Comparison of ENCODE assay signal across 12 cellular contexts in genomic region chr3:127226451-127226850, GRCh38. TPM values are rescaled to one million over a fixed set of nuclear protein-coding genes. Genes with fewer than 3 reads are reported as not detected.
DNase-seq lines count a peak whose midpoint lies in the region; ATAC-seq and TF ChIP-seq lines count a peak whose summit lies in the region.
"Had no signal": no experiment of that assay in that cellular context is flagged by ENCODE, and none has a peak within 500 bp of the region (broad histone marks: within the 10 kb centered on the region; RNA-seq: fewer than 3 reads in every experiment).

No MANE protein-coding gene starts in this region.

- no peaks in the 10 kb centered on the region for H3K27me3 Mint-ChIP-seq in activated naive CD4-positive, alpha-beta T cell treated with anti-CD3 and anti-CD28 coated beads, Interleukin-2, amount 50 U/mL, for 24 hours
- peaks cover 50% of the 10 kb centered on the region for H3K27me3 Mint-ChIP-seq in central memory CD8-positive, alpha-beta T cell
- H3K27me3 Mint-ChIP-seq in activated T-cell treated with anti-CD3 and anti-CD28 coated beads, Interleukin-2, amount 50 U/mL, for 72 hours (ENCODE audit: low read depth) = peaks cover 32% of the 10 kb centered on the region

- no peaks in the 10 kb centered on the region for H3F3A ChIP-seq in smooth muscle cell (ENCODE audit: low read depth)

- H3K4me3 Mint-ChIP-seq in activated naive CD4-positive, alpha-beta T cell treated with anti-CD3 and anti-CD28 coated beads, Interleukin-2, amount 50 U/mL, for 24 hours = peak overlapping the region; percentile 53
- peak overlapping the region; percentile 30 for H3K4me3 Mint-ChIP-seq in central memory CD8-positive, alpha-beta T cell
- H3K4me3 Mint-ChIP-seq in activated T-cell treated with anti-CD3 and anti-CD28 coated beads, Interleukin-2, amount 50 U/mL, for 72 hours = peak overlapping the region in 1 of 2 donors; percentile 42

- no peaks in the 10 kb centered on the region for H3K9me3 ChIP-seq in smooth muscle cell (replicated peaks; ENCODE audit: low read depth)
- H3K9me3 ChIP-seq: adrenal gland, vagina had no signal

- H3K4me1 ChIP-seq in smooth muscle cell (ENCODE audit: low read depth) = no peaks in the 10 kb centered on the region
- H3K4me1 ChIP-seq: adrenal gland, vagina had no signal

- H2AFZ ChIP-seq in smooth muscle cell (ENCODE audit: low read depth) = no peak overlapping the region

- H3K36me3 Mint-ChIP-seq in activated naive CD4-positive, alpha-beta T cell treated with anti-CD3 and anti-CD28 coated beads, Interleukin-2, amount 50 U/mL, for 24 hours = peaks cover 1% of the 10 kb centered on the region
- peaks cover 7 to 11% of the 10 kb centered on the region in 2 donors for H3K36me3 Mint-ChIP-seq in activated naive CD4-positive, alpha-beta T cell treated with anti-CD3 and anti-CD28 coated beads, Interleukin-2, amount 50 U/mL, for 72 hours
- H3K36me3 Mint-ChIP-seq in central memory CD8-positive, alpha-beta T cell (ENCODE audit: insufficient read depth) = no peaks in the 10 kb centered on the region
- peaks cover 4 to 12% of the 10 kb centered on the region in 2 donors for H3K36me3 Mint-ChIP-seq in activated T-cell treated with anti-CD3 and anti-CD28 coated beads, Interleukin-2, amount 50 U/mL, for 72 hours (ENCODE audit: insufficient read depth in 2 of 2)

- peak overlapping the region; percentile 14 for H3K27ac Mint-ChIP-seq in activated naive CD4-positive, alpha-beta T cell treated with anti-CD3 and anti-CD28 coated beads, Interleukin-2, amount 50 U/mL, for 24 hours
- H3K27ac Mint-ChIP-seq in activated naive CD4-positive, alpha-beta T cell treated with anti-CD3 and anti-CD28 coated beads, Interleukin-2, amount 50 U/mL, for 72 hours = peak overlapping the region in 1 of 2 donors; percentile 63
- no peak overlapping the region for H3K27ac Mint-ChIP-seq in central memory CD8-positive, alpha-beta T cell (ENCODE audit: low read depth)
- H3K27ac Mint-ChIP-seq in activated T-cell treated with anti-CD3 and anti-CD28 coated beads, Interleukin-2, amount 50 U/mL, for 72 hours = no peak overlapping the region

- H3K27ac ChIP-seq in smooth muscle cell (ENCODE audit: low read depth) = no peak overlapping the region
- H3K27ac ChIP-seq: adrenal gland, vagina had no signal

- TF ChIP-seq CTCF in smooth muscle cell (IDR thresholded peaks at IDR 0.05; ENCODE audit: borderline replicate concordance, insufficient read depth, poor library complexity, severe bottlenecking) = no peak

- no peaks in the 10 kb centered on the region for H3K79me2 ChIP-seq in smooth muscle cell (ENCODE audit: low read depth)

- no peaks in the 10 kb centered on the region for H3K27me3 ChIP-seq in smooth muscle cell (ENCODE audit: low read depth)
- H3K27me3 ChIP-seq: adrenal gland, vagina had no signal

- no peak for ATAC-seq in activated naive CD4-positive, alpha-beta T cell treated with anti-CD3 and anti-CD28 coated beads, Interleukin-2, amount 50 U/mL, for 72 hours
- no peak for ATAC-seq in central memory CD8-positive, alpha-beta T cell (replicated peaks; ENCODE audit: extremely low read depth, poor library complexity, severe bottlenecking)
- no peak for ATAC-seq in activated T-cell treated with anti-CD3 and anti-CD28 coated beads, Interleukin-2, amount 50 U/mL, for 72 hours (replicated peaks in 1 of 2)

- H3K4me3 ChIP-seq in Jurkat, Clone E6-1 (ENCODE audit: low read length) = peak overlapping the region; percentile 76
- no peak overlapping the region for H3K4me3 ChIP-seq in smooth muscle cell
- H3K4me3 ChIP-seq: adrenal gland, vagina had no signal

- no peaks in the 10 kb centered on the region for H4K20me1 ChIP-seq in smooth muscle cell (ENCODE audit: low read depth)

- H3K4me1 Mint-ChIP-seq in activated naive CD4-positive, alpha-beta T cell treated with anti-CD3 and anti-CD28 coated beads, Interleukin-2, amount 50 U/mL, for 24 hours = peaks cover 18% of the 10 kb centered on the region
- peaks cover 6% of the 10 kb centered on the region for H3K4me1 Mint-ChIP-seq in central memory CD8-positive, alpha-beta T cell
- H3K4me1 Mint-ChIP-seq in activated T-cell treated with anti-CD3 and anti-CD28 coated beads, Interleukin-2, amount 50 U/mL, for 72 hours (ENCODE audit: low read depth) = peaks cover 16% of the 10 kb centered on the region

- no peak for DNase-seq in activated naive CD4-positive, alpha-beta T cell treated with anti-CD3 and anti-CD28 coated beads, Interleukin-2, amount 50 U/mL, for 72 hours (ENCODE audit: low spot score in 2 of 2)
- DNase-seq in Jurkat, Clone E6-1 (ENCODE audit: low read depth, low spot score) = no peak
- no peak for DNase-seq in central memory CD8-positive, alpha-beta T cell (ENCODE audit: low spot score in 2 of 2)
- DNase-seq in smooth muscle cell (lab: John Stamatoyannopoulos, UW; ENCODE audit: unreplicated experiment) (no peak), NAMALWA (ENCODE audit: low spot score) (no peak), activated gamma-delta T cell (lab: John Stamatoyannopoulos, UW) (no peak)
- DNase-seq in activated T-cell treated with anti-CD3 and anti-CD28 coated beads, Interleukin-2, amount 50 U/mL, for 72 hours = no peak
- DNase-seq: dermis blood vessel endothelial cell, T-helper 9 cell had no signal

- H3K9ac ChIP-seq in smooth muscle cell (ENCODE audit: low read depth) = no peak overlapping the region

- 40% methylated on average over 3 of the region's 3 CpGs for WGBS in smooth muscle cell (ENCODE audit: low lambda C conversion rate)

- H3K9me3 Mint-ChIP-seq in activated naive CD4-positive, alpha-beta T cell treated with anti-CD3 and anti-CD28 coated beads, Interleukin-2, amount 50 U/mL, for 24 hours = peaks cover 17% of the 10 kb centered on the region
- H3K9me3 Mint-ChIP-seq in activated naive CD4-positive, alpha-beta T cell treated with anti-CD3 and anti-CD28 coated beads, Interleukin-2, amount 50 U/mL, for 72 hours = peaks cover 13 to 16% of the 10 kb centered on the region in 2 donors
- peaks cover 13% of the 10 kb centered on the region for H3K9me3 Mint-ChIP-seq in central memory CD8-positive, alpha-beta T cell
- peaks cover 8 to 10% of the 10 kb centered on the region in 2 donors for H3K9me3 Mint-ChIP-seq in activated T-cell treated with anti-CD3 and anti-CD28 coated beads, Interleukin-2, amount 50 U/mL, for 72 hours

- peak overlapping the region; percentile 48 for H3K4me2 ChIP-seq in smooth muscle cell

- no peaks in the 10 kb centered on the region for H3K36me3 ChIP-seq in smooth muscle cell (ENCODE audit: low read depth)
- H3K36me3 ChIP-seq: adrenal gland, vagina had no signal

RNA-seq across cellular contexts. Expression of gene PRR23E, which starts 33.5 kb away (rescaled TPM):
- not detected for total RNA-seq in activated naive CD4-positive, alpha-beta T cell treated with anti-CD3 and anti-CD28 coated beads, Interleukin-2, amount 50 U/mL, for 72 hours
- not detected for polyA plus RNA-seq in Jurkat, Clone E6-1 (2012; ENCODE audit: insufficient read depth, insufficient read length)
- not detected in 2 replicates for total RNA-seq in smooth muscle cell
- polyA plus RNA-seq in smooth muscle cell = not detected in 2 replicates
- total RNA-seq in activated T-cell treated with anti-CD3 and anti-CD28 coated beads, Interleukin-2, amount 50 U/mL, for 72 hours = not detected
- total RNA-seq: adrenal gland, dermis blood vessel endothelial cell, vagina had no signal
- polyA plus RNA-seq: adrenal gland had no signal
